Comparison of ENCODE assay signal across 21 cellular contexts in the genomic region with DNA sequence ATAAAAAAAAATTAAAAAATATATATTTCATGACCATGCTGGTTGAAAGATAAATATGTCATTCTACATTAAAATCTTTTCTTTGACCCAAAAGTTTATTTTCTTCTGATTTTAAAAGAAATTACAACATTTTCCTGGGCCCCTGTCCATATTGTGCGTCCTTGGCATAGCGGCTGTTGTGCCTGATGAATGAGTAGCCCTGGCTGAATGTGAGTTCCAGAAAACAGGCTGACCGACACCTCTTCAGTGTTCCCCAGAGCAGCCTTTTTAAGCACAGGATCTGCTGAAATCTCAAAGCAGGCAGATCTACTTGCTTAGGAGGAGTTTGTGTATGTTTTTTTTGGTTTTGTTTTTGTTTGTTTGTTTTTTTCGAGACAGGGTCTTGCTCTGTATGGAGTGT. TPM values are rescaled to one million over a fixed set of nuclear protein-coding genes. Genes with fewer than 3 reads are reported as not detected.
DNase-seq lines count a peak whose midpoint lies in the region; ATAC-seq, FAIRE-seq and TF ChIP-seq lines count a peak whose summit lies in the region.
"Had no signal": no experiment of that assay in that cellular context is flagged by ENCODE, and none has a peak within 500 bp of the region (broad histone marks: within the 10 kb centered on the region; RNA-seq: fewer than 3 reads in every experiment).

No MANE protein-coding gene starts in this region.

- H3K4me2 ChIP-seq in BLaER1 treated with 17β-estradiol and CSF1 and Interleukin-3, amounts not matched to agents 10 nM and 100 nM = peak overlapping the region; percentile 66 to 98 (median 94); a peak in 21 of 22 replicates
- no peak overlapping the region for H3K4me2 ChIP-seq in K562 (ENCODE audit: insufficient read depth, low read length)
- H3K4me2 ChIP-seq: A549 had no signal

- no peaks in the 10 kb centered on the region for H3K79me2 ChIP-seq in K562 (ENCODE audit: control insufficient read depth, insufficient read depth, low read length)

- no peak for TF ChIP-seq CTCF in K562 (IDR thresholded peaks at IDR 0.05 in 2 of 3, conservative IDR thresholded peaks at IDR 0.05 in 1 of 3; ENCODE audit: insufficient read depth in 2 of 3, low read depth in 1 of 3, low read length in 3 of 3)
- no peak for TF ChIP-seq CTCF in glutamatergic neuron (IDR thresholded peaks at IDR 0.05; ENCODE audit: partially characterized antibody, unreplicated experiment)

- intact Hi-C loops in K562 (cut with micrococcal nuclease) = loop anchor here (5.0 kb wide), 2 partner anchors 90 to 220 kb away; partner anchors contain the start of gene STX6

- H3K9me3 Mint-ChIP-seq in glutamatergic neuron (ENCODE audit: unreplicated experiment) = peaks cover 21% of the 10 kb centered on the region
- H3K9me3 Mint-ChIP-seq: CD14-positive monocyte; CD4-positive, alpha-beta memory T cell had no signal

- H3K9ac ChIP-seq in BLaER1 treated with 17β-estradiol and CSF1 and Interleukin-3, amounts not matched to agents 10 nM and 100 nM = peak overlapping the region in 5 of 11 experiments; percentile 43 to 78 (median 63); a peak in 6 of 22 replicates
- no peak overlapping the region for H3K9ac ChIP-seq in K562 (ENCODE audit: insufficient read depth in 1 of 2, low read depth in 2 of 2, low read length in 2 of 2)

- H3K27me3 Mint-ChIP-seq in glutamatergic neuron (ENCODE audit: unreplicated experiment) = peaks cover 24% of the 10 kb centered on the region
- H3K27me3 Mint-ChIP-seq: CD4-positive, alpha-beta memory T cell had no signal

- no TSS peak for BruUV-seq in K562 (replicated peaks; lab: Mats Ljungman, UMichigan)

- H3K36me3 Mint-ChIP-seq in glutamatergic neuron (ENCODE audit: unreplicated experiment) = no peaks in the 10 kb centered on the region
- H3K36me3 Mint-ChIP-seq: CD14-positive monocyte; CD4-positive, alpha-beta memory T cell had no signal

- peak overlapping the region; percentile 64 for H3K27ac Mint-ChIP-seq in glutamatergic neuron (ENCODE audit: unreplicated experiment)
- H3K27ac Mint-ChIP-seq: CD14-positive monocyte; CD4-positive, alpha-beta memory T cell had no signal

- TF ChIP-seq POLR2A in K562 (conservative IDR thresholded peaks at IDR 0.05) = no peak

- H3K9me1 ChIP-seq in K562 (ENCODE audit: control insufficient read depth, insufficient read depth, low read length) = peaks cover 4% of the 10 kb centered on the region

- H3K27ac ChIP-seq in BLaER1 treated with 17β-estradiol and CSF1 and Interleukin-3, amounts not matched to agents 10 nM and 100 nM = peak overlapping the region in 6 of 11 experiments; percentile 49 to 84 (median 76); a peak in 12 of 22 replicates
- H3K27ac ChIP-seq in K562 (ENCODE audit: extremely low read depth, low read depth, low read length) = no peak overlapping the region
- H3K27ac ChIP-seq: A549 had no signal

- H3K4me1 Mint-ChIP-seq in glutamatergic neuron (ENCODE audit: low read depth, unreplicated experiment) = peaks cover 52% of the 10 kb centered on the region

- TF ChIP-seq EP300 in K562 (IDR thresholded peaks at IDR 0.05; ENCODE audit: low read length) = no peak

- ATAC-seq in K562 (no peak), GM21619 (IDR thresholded peaks at IDR 0.05; ENCODE audit: unreplicated experiment) (no peak)
- ATAC-seq: A549 had no signal

- in situ Hi-C loops in K562 (cut with MboI) = no loop called here

- DNase-seq in K562 (ENCODE audit: extremely low read depth in 1 of 4, low spot score in 3 of 4) (no peak), glutamatergic neuron (no peak), NCI-H226 (no peak)
- DNase-seq in NK-92 treated with Interleukin-12 subunit alpha and Interleukin-12 subunit beta, amount 100 ng/mL, for 24 hours (lab: John Stamatoyannopoulos, UW) = no peak
- DNase-seq: 8988T; ACHN; Calu3; CD4-positive, alpha-beta memory T cell; COR-L47; DMS53; DMS79 treated with DMSO at 0.1 percent for 48 hours; GOT3; H7; HCEC 1CT had no signal

- 88% methylated on average over 4 of the region's 4 CpGs for WGBS in K562 (ENCODE audit: insufficient coverage, low coverage, missing lambda C conversion rate)

- H4K20me1 ChIP-seq in BLaER1 treated with 17β-estradiol and CSF1 and Interleukin-3, amounts not matched to agents 10 nM and 100 nM = peaks cover 0 to 22% (median 0%) of the 10 kb centered on the region in 11 experiments; a peak in 4 of 22 replicates
- 0 out of 2 replicates have a peak, but pooled peaks cover under 1% of the 10 kb centered on the region for H4K20me1 ChIP-seq in K562 (replicated peaks; ENCODE audit: control insufficient read depth, insufficient read depth, low read length)

- H3K36me3 ChIP-seq in BLaER1 treated with 17β-estradiol and CSF1 and Interleukin-3, amounts not matched to agents 10 nM and 100 nM = no peaks in the 10 kb centered on the region
- no peaks in the 10 kb centered on the region for H3K36me3 ChIP-seq in K562 (ENCODE audit: control insufficient read depth, insufficient read depth, low read length)

- CTCF ChIA-PET in K562 (lab: Yijun Ruan, JAX; ENCODE audit: low intra/inter-chr PET ratio) = no interaction called here

- H2AFZ ChIP-seq in K562 (ENCODE audit: low read depth, low read length) = peak overlapping the region; percentile 57

- TF ChIP-seq RAD21 in K562 (CRISPR knock-in tag; conservative IDR thresholded peaks at IDR 0.05 in 1 of 2, IDR thresholded peaks at IDR 0.05 in 1 of 2) = no peak

- POLR2A ChIA-PET in K562 (lab: Yijun Ruan, JAX) = interaction anchor here (0.7 to 1.0 kb wide), 3 partner anchors 10 to 440 kb away, joined by 3 to 4 read pairs (median 3); no protein-coding TSS in a partner anchor

- peaks cover 92 to 100% (median 100%) of the 10 kb centered on the region in 10 experiments for H3K4me1 ChIP-seq in BLaER1 treated with 17β-estradiol and CSF1 and Interleukin-3, amounts not matched to agents 10 nM and 100 nM
- peaks cover 15 to 42% of the 10 kb centered on the region in 2 experiments; a peak in 4 of 5 replicates for H3K4me1 ChIP-seq in K562 (replicated peaks in 1 of 2; ENCODE audit: control insufficient read depth in 2 of 2, insufficient read depth in 2 of 2, low read length in 2 of 2)
- H3K4me1 ChIP-seq: A549 had no signal

- H3K4me3 Mint-ChIP-seq in glutamatergic neuron (ENCODE audit: unreplicated experiment) = no peak overlapping the region
- H3K4me3 Mint-ChIP-seq: CD14-positive monocyte; CD4-positive, alpha-beta memory T cell had no signal

- H3K9me3 ChIP-seq in BLaER1 treated with 17β-estradiol and CSF1 and Interleukin-3, amounts not matched to agents 10 nM and 100 nM (replicated peaks in 1 of 11) = no peaks in the 10 kb centered on the region
- H3K9me3 ChIP-seq in K562 (replicated peaks; ENCODE audit: control insufficient read depth, insufficient read depth, low read depth, low read length) = no peaks in the 10 kb centered on the region
- H3K9me3 ChIP-seq: A549 had no signal

- H3K27me3 ChIP-seq in BLaER1 treated with 17β-estradiol and CSF1 and Interleukin-3, amounts not matched to agents 10 nM and 100 nM = peaks cover 0 to 29% (median 0%) of the 10 kb centered on the region in 11 experiments; a peak in 2 of 22 replicates
- no peaks in the 10 kb centered on the region for H3K27me3 ChIP-seq in K562 (ENCODE audit: control insufficient read depth in 2 of 2, insufficient read depth in 2 of 2, low read length in 2 of 2)

- FAIRE-seq in K562 (lab: Jason Lieb, UNC) = peak; percentile 35
- FAIRE-seq: A549, G401.6, GM12892, GM19239 had no signal

- no peak overlapping the region for H3K4me3 ChIP-seq in BLaER1 treated with 17β-estradiol and CSF1 and Interleukin-3, amounts not matched to agents 10 nM and 100 nM
- no peak overlapping the region for H3K4me3 ChIP-seq in K562
- H3K4me3 ChIP-seq: A549 had no signal

TF ChIP-seq in K562, 482 proteins besides CTCF, POLR2A, EP300 and RAD21:
- no peak for TF ChIP-seq U2AF2 (optimal IDR thresholded peaks at IDR 0.05; ENCODE audit: low read depth, low read length)
- TF ChIP-seq, protein P1, sequence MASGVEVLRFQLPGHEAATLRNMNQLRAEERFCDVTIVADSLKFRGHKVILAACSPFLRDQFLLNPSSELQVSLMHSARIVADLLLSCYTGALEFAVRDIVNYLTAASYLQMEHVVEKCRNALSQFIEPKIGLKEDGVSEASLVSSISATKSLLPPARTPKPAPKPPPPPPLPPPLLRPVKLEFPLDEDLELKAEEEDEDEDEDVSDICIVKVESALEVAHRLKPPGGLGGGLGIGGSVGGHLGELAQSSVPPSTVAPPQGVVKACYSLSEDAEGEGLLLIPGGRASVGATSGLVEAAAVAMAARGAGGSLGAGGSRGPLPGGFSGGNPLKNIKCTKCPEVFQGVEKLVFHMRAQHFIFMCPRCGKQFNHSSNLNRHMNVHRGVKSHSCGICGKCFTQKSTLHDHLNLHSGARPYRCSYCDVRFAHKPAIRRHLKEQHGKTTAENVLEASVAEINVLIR (CRISPR knock-in tag; IDR thresholded peaks at IDR 0.05) = no peak

RNA-seq across cellular contexts. Expression of gene KIAA1614, which starts 19.7 kb away (rescaled TPM):
- 0.35 and 0.56 TPM in 2 replicates for total RNA-seq in K562 (2011; cell fraction: chromatin; rRNA removed; ENCODE audit: low replicate concordance)
- 0.17 and 0.39 TPM in 2 replicates for total RNA-seq in K562 (2011; cell fraction: nucleolus; rRNA removed)
- 0.15 and 0.37 TPM in 2 replicates for total RNA-seq in K562 (2011; cell fraction: nucleoplasm; rRNA removed)
- total RNA-seq in K562 (2014; rRNA removed) (0.29 and 1.1 TPM in 2 replicates), K562 (2014; rRNA removed; fragmentation: Illumina TruSeq; extraction: Trizol) (0.03 and 0.04 TPM in 2 replicates), K562 (2015; rRNA removed; fragmentation: Illumina TruSeq; extraction: Trizol) (0.14 and 0.57 TPM in 2 replicates), K562 (2021) (0.16 and 0.36 TPM in 2 replicates), glutamatergic neuron (ENCODE audit: unreplicated experiment) (4.1 TPM)
- polyA plus RNA-seq in K562 (2011; rRNA removed) (0.01 and 0.11 TPM in 2 replicates), K562 (2014; fragmentation: Illumina TruSeq; extraction: Trizol) (0.07 and 0.15 TPM in 2 replicates), K562 (2014; fragmentation: Nextera tagmentation; extraction: Ambion mirVana) (under 1 TPM in 1 of 2 experiments, not detected in 1; 0.18 TPM), K562 (2014; rRNA removed) (0.17 and 0.36 TPM in 2 replicates)
- 0.01 and 0.03 TPM in 2 replicates for polyA plus RNA-seq in K562 (2011; cell fraction: cytosol; rRNA removed)
- polyA plus RNA-seq in K562 (2011; cell fraction: nucleus; rRNA removed) = 0.13 and 0.20 TPM in 2 replicates
- 0.51 and 0.85 TPM in 2 replicates for polyA plus RNA-seq in K562 (2012)
- polyA minus RNA-seq in K562 (2011; rRNA and poly(A)+ RNA removed) = 0.04 and 0.06 TPM in 2 replicates
- not detected in 2 replicates for polyA minus RNA-seq in K562 (2011; cell fraction: cytosol; rRNA and poly(A)+ RNA removed)
- polyA minus RNA-seq in K562 (2011; cell fraction: nucleus; rRNA and poly(A)+ RNA removed) = 0.11 and 0.13 TPM in 2 replicates
- polyA plus RNA-seq: CD14-positive monocyte; CD4-positive, alpha-beta memory T cell had no signal
